8 cellular contexts compared by ENCODE assay signal in the genomic region with DNA sequence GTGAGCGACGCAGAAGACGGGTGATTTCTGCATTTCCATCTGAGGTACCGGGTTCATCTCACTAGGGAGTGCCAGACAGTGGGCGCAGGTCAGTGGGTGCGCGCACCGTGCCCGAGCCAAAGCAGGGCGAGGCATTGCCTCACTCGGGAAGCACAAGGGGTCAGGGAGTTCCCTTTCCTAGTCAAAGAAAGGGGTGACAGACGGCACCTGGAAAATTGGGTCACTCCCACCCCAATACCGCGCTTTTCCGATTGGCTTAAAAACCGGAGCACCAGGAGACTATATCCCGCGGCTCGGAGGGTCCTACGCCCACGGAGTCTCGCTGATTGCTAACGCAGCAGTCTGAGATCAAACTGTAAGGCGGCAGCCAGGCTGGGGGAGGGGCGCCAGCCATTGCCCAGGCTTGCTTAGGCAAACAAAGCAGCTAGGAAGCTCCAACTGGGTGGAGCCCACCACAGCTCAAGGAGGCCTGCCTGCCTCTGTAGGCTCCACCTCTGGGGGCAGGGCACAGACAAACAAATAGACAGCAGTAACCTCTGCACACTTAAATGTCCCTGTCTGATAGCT. TPM values are rescaled to one million over a fixed set of nuclear protein-coding genes. Genes with fewer than 3 reads are reported as not detected.
DNase-seq lines count a peak whose midpoint lies in the region; ATAC-seq, FAIRE-seq and TF ChIP-seq lines count a peak whose summit lies in the region.
"Not testable (repeated sequence)": the region's sequence is repeated elsewhere in the genome, so short reads cannot be mapped to it uniquely, and the experiment has no call there.

No MANE protein-coding gene starts in this region.

- not testable (repeated sequence) for TF ChIP-seq RAD21 in H1 (IDR thresholded peaks at IDR 0.05 in 1 of 2, conservative IDR thresholded peaks at IDR 0.05 in 1 of 2; ENCODE audit: low read depth in 2 of 2, low read length in 2 of 2)

- H4K91ac ChIP-seq in H1 (replicated peaks; ENCODE audit: insufficient read length, low read length): not testable (repeated sequence)

- not testable (repeated sequence) for H2BK12ac ChIP-seq in H1 (ENCODE audit: low read depth, low read length)

- ATAC-seq in activated T-helper 17 cell treated with anti-CD3 and anti-CD28 coated beads, Interleukin-2, amount 50 U/mL, for 72 hours (replicated peaks): not testable (repeated sequence)

- not testable (repeated sequence) for H3K14ac ChIP-seq in H1 (ENCODE audit: insufficient read length)

- H3K9me3 ChIP-seq in H1 (ENCODE audit: insufficient read depth in 2 of 2, low read depth in 1 of 2, low read length in 1 of 2); suprapubic skin: not testable (repeated sequence)

- not testable (repeated sequence) for H2BK120ac ChIP-seq in H1 (replicated peaks; ENCODE audit: low read depth, low read length)

- not testable (repeated sequence) for H3K4ac ChIP-seq in H1 (replicated peaks; ENCODE audit: insufficient read length, low read depth, low read length)

- not testable (repeated sequence) for TF ChIP-seq CTCF in H1 (IDR thresholded peaks at IDR 0.05; ENCODE audit: control extremely low read depth in 1 of 3, insufficient read depth in 1 of 3, low read depth in 1 of 3, low read length in 3 of 3); suprapubic skin (IDR thresholded peaks at IDR 0.05)

- not testable (repeated sequence) for H2AFZ ChIP-seq in H1 (ENCODE audit: low read length)

- not testable (repeated sequence) for H3K79me1 ChIP-seq in H1 (ENCODE audit: low read depth, low read length)

- not testable (repeated sequence) for H3K4me1 ChIP-seq in H1 (replicated peaks in 1 of 4; ENCODE audit: control insufficient read depth in 3 of 4, insufficient read depth in 4 of 4, low read length in 3 of 4)
- H3K4me1 ChIP-seq in suprapubic skin: peaks cover 12% of the 10 kb centered on the region

- peak overlapping the region; percentile 32; the same call in 1 of the 2 replicates for H3K18ac ChIP-seq in H1 (ENCODE audit: extremely low read depth, low read length)

- POLR2A ChIA-PET in H1 (lab: Charles Lee; ENCODE audit: partially characterized antibody): interaction anchor here (0.9 kb wide), 1 partner anchor 32 kb away, joined by 4 read pairs; a partner anchor contains a TSS

- peak; percentile 62 for DNase-seq in EL
- DNase-seq in NCI-H1436 treated with DMSO at 0.1 percent for 48 hours (lab: John Stamatoyannopoulos, UW): peak; percentile 74
- DNase-seq in T follicular helper cell (ENCODE audit: low read depth): peak; percentile 54
- peak; percentile 50 to 86 for DNase-seq in H1 (ENCODE audit: low read depth in 1 of 2, low spot score in 2 of 2)
- DNase-seq in left kidney (ENCODE audit: low read depth, low spot score): peak; percentile 86
- DNase-seq in skeletal muscle cell (ENCODE audit: low read depth): not testable (repeated sequence)
- peak; percentile 84 for DNase-seq in suprapubic skin (ENCODE audit: low spot score in 2 of 2)

- H3K4me3 Mint-ChIP-seq in activated T-helper 17 cell treated with anti-CD3 and anti-CD28 coated beads, Interleukin-2, amount 50 U/mL, for 72 hours: peak overlapping the region; percentile 73

- not testable (repeated sequence) for H3K27me3 Mint-ChIP-seq in activated T-helper 17 cell treated with anti-CD3 and anti-CD28 coated beads, Interleukin-2, amount 50 U/mL, for 72 hours

- CTCF ChIA-PET in H1 (lab: Charles Lee; ENCODE audit: partially characterized antibody): not testable (repeated sequence)

- not testable (repeated sequence) for TF ChIP-seq EP300 in H1 (IDR thresholded peaks at IDR 0.05; ENCODE audit: borderline replicate concordance in 1 of 2, low read depth in 2 of 2, low read length in 2 of 2); suprapubic skin (IDR thresholded peaks at IDR 0.05)

- H3K27ac ChIP-seq in H1 (ENCODE audit: low read depth, low read length) (peak overlapping the region; percentile 75; the same call in 1 of the 2 replicates), suprapubic skin (peak overlapping the region; percentile 57)

- H3K4me1 Mint-ChIP-seq in activated T-helper 17 cell treated with anti-CD3 and anti-CD28 coated beads, Interleukin-2, amount 50 U/mL, for 72 hours: not testable (repeated sequence)

- peak overlapping the region; percentile 52 for H4K5ac ChIP-seq in H1 (ENCODE audit: insufficient read length, low read depth, low read length)

- H2BK20ac ChIP-seq in H1 (ENCODE audit: low read length): not testable (repeated sequence)

- peaks cover 38% of the 10 kb centered on the region for H3K36me3 Mint-ChIP-seq in activated T-helper 17 cell treated with anti-CD3 and anti-CD28 coated beads, Interleukin-2, amount 50 U/mL, for 72 hours (ENCODE audit: low read depth)

- not testable (repeated sequence) for H2BK5ac ChIP-seq in H1 (ENCODE audit: low read depth, low read length)

- H4K20me1 ChIP-seq in H1 (replicated peaks in 1 of 2; ENCODE audit: control insufficient read depth in 1 of 2, insufficient read depth in 2 of 2, low read length in 2 of 2): not testable (repeated sequence)

- H3K9ac ChIP-seq in H1 (replicated peaks in 1 of 4; ENCODE audit: extremely low read depth in 1 of 4, low read depth in 3 of 4, low read length in 3 of 4): peak overlapping the region in 3 of 4 experiments; percentile 72 to 82 (median 82); a peak in 6 of 7 replicates

- H3K4me3 ChIP-seq in H1 (ENCODE audit: extremely low read depth in 1 of 4, insufficient read depth in 2 of 4, low read depth in 3 of 4, low read length in 4 of 4): peak overlapping the region; percentile 49 to 60 (median 54); a peak in 7 of 8 replicates
- peak overlapping the region; percentile 53 for H3K4me3 ChIP-seq in skeletal muscle cell (ENCODE audit: low read depth, low read length)
- peak overlapping the region; percentile 57 for H3K4me3 ChIP-seq in suprapubic skin

- not testable (repeated sequence) for H3K36me3 ChIP-seq in H1 (ENCODE audit: control insufficient read depth in 2 of 4, insufficient read depth in 4 of 4, low read length in 3 of 4); suprapubic skin

- H3K23me2 ChIP-seq in H1 (ENCODE audit: low read depth, low read length): not testable (repeated sequence)

- H3K27ac Mint-ChIP-seq in activated T-helper 17 cell treated with anti-CD3 and anti-CD28 coated beads, Interleukin-2, amount 50 U/mL, for 72 hours: peak overlapping the region; percentile 78

- not testable (repeated sequence) for H3K9me3 Mint-ChIP-seq in activated T-helper 17 cell treated with anti-CD3 and anti-CD28 coated beads, Interleukin-2, amount 50 U/mL, for 72 hours

- not testable (repeated sequence) for H3K56ac ChIP-seq in H1 (replicated peaks; ENCODE audit: insufficient read length, low read depth, low read length)

- not testable (repeated sequence) for FAIRE-seq in H1 (lab: Jason Lieb, UNC)

- WGBS in H1 (ENCODE audit: extremely low coverage in 1 of 2, insufficient coverage in 1 of 2, insufficient read length in 1 of 2, insufficient replicate concordance in 2 of 2, low coverage in 1 of 2, low lambda C conversion rate in 2 of 2, missing lambda C conversion rate in 1 of 2), 2 experiments: 2% methylated on average over 22 of the region's 25 CpGs; no CpG with 5 or more reads in 1 of the 2 experiments
- 3% methylated on average over 12 of the region's 25 CpGs for WGBS in suprapubic skin

- peak in 1 of 2 experiments; percentile 40; a peak in 1 of 3 replicates for TF ChIP-seq POLR2A in H1 (IDR thresholded peaks at IDR 0.05; ENCODE audit: control extremely low read depth in 1 of 2, low read depth in 2 of 2, low read length in 2 of 2)
- not testable (repeated sequence) for TF ChIP-seq POLR2A in suprapubic skin (IDR thresholded peaks at IDR 0.05)

- H2BK15ac ChIP-seq in H1 (ENCODE audit: low read length): not testable (repeated sequence)

- H3K27me3 ChIP-seq in H1 (replicated peaks in 1 of 4; ENCODE audit: control insufficient read depth in 3 of 4, extremely low read depth in 1 of 4, insufficient read depth in 3 of 4, low read length in 3 of 4); suprapubic skin: not testable (repeated sequence)

- H3K23ac ChIP-seq in H1 (ENCODE audit: insufficient read length): not testable (repeated sequence)

- not testable (repeated sequence) for H4K8ac ChIP-seq in H1 (ENCODE audit: extremely low read depth, insufficient read depth, low read length)

- H3K79me2 ChIP-seq in H1 (ENCODE audit: control insufficient read depth in 1 of 2, insufficient read depth in 2 of 2, low read length in 2 of 2): not testable (repeated sequence)

- H3K4me2 ChIP-seq in H1 (ENCODE audit: insufficient read depth in 1 of 2, low read depth in 2 of 2, low read length in 2 of 2): peak overlapping the region; percentile 64 to 66

- not testable (repeated sequence) for H2AK5ac ChIP-seq in H1 (ENCODE audit: low read depth, low read length)

TF ChIP-seq in H1, 55 proteins besides CTCF, POLR2A, EP300 and RAD21 (continues in another document):
- TF ChIP-seq PHF8 (conservative IDR thresholded peaks at IDR 0.05; ENCODE audit: low read depth, low read length) (0 out of 2 replicates have a peak, but pooled peaks have one; percentile 49), ASH2L (IDR thresholded peaks at IDR 0.05; ENCODE audit: low read length) (peak; percentile 32)

RNA-seq across cellular contexts. Expression of a gene that starts 23.9 kb away (rescaled TPM):
- 10 to 100 TPM; 16.5 to 25.4 TPM for total RNA-seq in activated T-helper 17 cell treated with anti-CD3 and anti-CD28 coated beads, Interleukin-2, amount 50 U/mL, for 72 hours
- total RNA-seq in H1 (2021; fragmentation: NEBNext Ultra II Directional; extraction: Animal tissue kit (Norgen Biotek cat#: 25700)): 12.9 and 14.4 TPM in 2 replicates
- 4.7 and 5.9 TPM in 2 replicates for polyA plus RNA-seq in H1 (2011; rRNA removed)
- polyA plus RNA-seq in H1 (2011; cell fraction: cytosol; rRNA removed): 7.8 TPM
- 4.7 TPM for polyA plus RNA-seq in H1 (2011; cell fraction: nucleus; rRNA removed)
- 7.5 to 11.4 TPM (median 8.0 TPM) in 4 replicates for polyA plus RNA-seq in H1 (2012, experiment 1 of 2)
- polyA plus RNA-seq in H1 (2012, experiment 2 of 2): 0.56 TPM
- polyA plus RNA-seq in H1 (2013, experiment 1 of 2): 13.9 TPM
- polyA plus RNA-seq in H1 (2013, experiment 2 of 2): 11.5 TPM
- polyA minus RNA-seq in H1 (2011; rRNA and poly(A)+ RNA removed): 11.4 and 14.3 TPM in 2 replicates
- 7.9 TPM for polyA minus RNA-seq in H1 (2011; cell fraction: cytosol; rRNA and poly(A)+ RNA removed)
- 30.2 TPM for polyA minus RNA-seq in H1 (2011; cell fraction: nucleus; rRNA and poly(A)+ RNA removed)
- 10 to 100 TPM in 2 of 4 donors, 1 to 10 TPM in 2; 8.0 to 27.8 (median 11.4) TPM for total RNA-seq in suprapubic skin

RNA-seq across cellular contexts. Expression of a gene that starts 31.7 kb away (rescaled TPM):
- 10 to 100 TPM in 1 of 2 donors, 1 to 10 TPM in 1; 8.9 to 24.8 TPM for total RNA-seq in activated T-helper 17 cell treated with anti-CD3 and anti-CD28 coated beads, Interleukin-2, amount 50 U/mL, for 72 hours
- total RNA-seq in H1 (2021; fragmentation: NEBNext Ultra II Directional; extraction: Animal tissue kit (Norgen Biotek cat#: 25700)): 47.2 and 52.1 TPM in 2 replicates
- polyA plus RNA-seq in H1 (2011; rRNA removed): 5.4 and 8.4 TPM in 2 replicates
- 11.3 TPM for polyA plus RNA-seq in H1 (2011; cell fraction: cytosol; rRNA removed)
- 5.7 TPM for polyA plus RNA-seq in H1 (2011; cell fraction: nucleus; rRNA removed)
- polyA plus RNA-seq in H1 (2012, experiment 1 of 2): 7.2 to 22.2 TPM (median 9.9 TPM) in 4 replicates
- polyA plus RNA-seq in H1 (2012, experiment 2 of 2): 1.7 TPM
- 33.7 TPM for polyA plus RNA-seq in H1 (2013, experiment 1 of 2)
- 30.2 TPM for polyA plus RNA-seq in H1 (2013, experiment 2 of 2)
- 22.1 and 32.4 TPM in 2 replicates for polyA minus RNA-seq in H1 (2011; rRNA and poly(A)+ RNA removed)
- polyA minus RNA-seq in H1 (2011; cell fraction: cytosol; rRNA and poly(A)+ RNA removed): 18.1 TPM
- 60.8 TPM for polyA minus RNA-seq in H1 (2011; cell fraction: nucleus; rRNA and poly(A)+ RNA removed)
- 10 to 100 TPM; 11.8 to 17.9 (median 14.5) TPM for total RNA-seq in suprapubic skin
